In genomic region chr16:80300456-80300855, GRCh38 we compare ENCODE assay signal across 24 cellular contexts.
DNase-seq lines count a peak whose midpoint lies in the region; ATAC-seq, FAIRE-seq and TF ChIP-seq lines count a peak whose summit lies in the region.
"Had no signal": no experiment of that assay in that cellular context is flagged by ENCODE, and none has a peak within 500 bp of the region (broad histone marks: within the 10 kb centered on the region; RNA-seq: fewer than 3 reads in every experiment).

No MANE protein-coding gene starts in this region.

- H3K4me3 ChIP-seq in SJCRH30: no peak overlapping the region
- H3K4me3 ChIP-seq in endodermal cell (ENCODE audit: low read length): no peak overlapping the region
- H3K4me3 ChIP-seq: heart right ventricle, Peyer's patch, prostate gland, vagina had no signal

- peaks cover 10% of the 10 kb centered on the region for H3K4me1 Mint-ChIP-seq in endodermal cell
- H3K4me1 Mint-ChIP-seq: B cell, neural crest cell had no signal

- H3K36me3 Mint-ChIP-seq in endodermal cell (ENCODE audit: low read depth): no peaks in the 10 kb centered on the region

- DNase-seq in H54 (ENCODE audit: insufficient read length, low spot score) (peak; percentile 21), SJCRH30 (no peak), glomerular visceral epithelial cell (ENCODE audit: extremely low spot score) (peak; percentile 60), urothelium cell line (ENCODE audit: low spot score) (peak; percentile 50), endodermal cell (no peak)
- DNase-seq in activated CD4-positive, alpha-beta T cell treated with anti-CD3 and anti-CD28 coated beads, Interleukin-2, amount 50 U/mL, for 48 hours: no peak
- DNase-seq: activated CD4-positive, alpha-beta T cell treated with anti-CD3 and anti-CD28 coated beads, Interleukin-2, amount 50 U/mL, for 4 hours; activated gamma-delta T cell; DMS79; heart right ventricle; NCI-H1417; NCI-H510A; Peyer's patch; SK-N-SH; stimulated activated CD4-positive, alpha-beta T cell treated with anti-CD3 and anti-CD28 coated beads, Interleukin-1b, Interleukin-23, amount 100 ng/mL, for 48 hours had no signal

- peaks cover 3% of the 10 kb centered on the region for H3K27me3 Mint-ChIP-seq in endodermal cell (ENCODE audit: insufficient read depth)
- H3K27me3 Mint-ChIP-seq: dendritic cell treated with granulocyte-macrophage colony-stimulating factor and Interleukin-4, amounts not matched to agents 40 ng/mL and 50 ng/mL, for 4 days had no signal

- H3K27ac Mint-ChIP-seq in endodermal cell: no peak overlapping the region
- H3K27ac Mint-ChIP-seq: B cell; dendritic cell treated with granulocyte-macrophage colony-stimulating factor and Interleukin-4, amounts not matched to agents 40 ng/mL and 50 ng/mL, for 4 days; T-helper 2 cell treated with Interferon-gamma antibody and Interleukin-4, amounts not matched to agents 5 μg/mL and 100 μg/mL, for 36 hours had no signal

- H3K9me3 Mint-ChIP-seq in endodermal cell: no peaks in the 10 kb centered on the region
- H3K9me3 Mint-ChIP-seq: dendritic cell treated with granulocyte-macrophage colony-stimulating factor and Interleukin-4, amounts not matched to agents 40 ng/mL and 50 ng/mL, for 4 days; neural crest cell; T-helper 2 cell treated with Interferon-gamma antibody and Interleukin-4, amounts not matched to agents 5 μg/mL and 100 μg/mL, for 36 hours had no signal

- 92 to 100% methylated on average over 3 to 4 of the region's 4 CpGs for WGBS in endodermal cell (ENCODE audit: insufficient coverage in 1 of 2, insufficient read length in 1 of 2), 2 experiments

- H3K4me1 ChIP-seq in SJCRH30: no peaks in the 10 kb centered on the region
- H3K4me1 ChIP-seq in endodermal cell (ENCODE audit: control insufficient read depth, insufficient read depth, low read length): peaks cover 2% of the 10 kb centered on the region
- H3K4me1 ChIP-seq: Peyer's patch, prostate gland, vagina had no signal

- no peaks in the 10 kb centered on the region for H3K9me3 ChIP-seq in SJCRH30 (replicated peaks)
- H3K9me3 ChIP-seq in endodermal cell (ENCODE audit: control insufficient read depth, low read length): no peaks in the 10 kb centered on the region
- H3K9me3 ChIP-seq: heart right ventricle, Peyer's patch, prostate gland, SK-N-SH, vagina had no signal

- H3K27ac ChIP-seq in SJCRH30 (peak overlapping the region; percentile 20; the same call in 1 of the 2 replicates), endodermal cell (ENCODE audit: low read depth, low read length) (no peak overlapping the region)
- H3K27ac ChIP-seq: heart right ventricle, Peyer's patch, prostate gland, vagina had no signal

- FAIRE-seq in H54 (lab: Jason Lieb, UNC) (no peak), urothelium cell line (lab: Jason Lieb, UNC) (no peak)
- FAIRE-seq: GM12891 had no signal

- no peak overlapping the region for H3K9ac ChIP-seq in endodermal cell (ENCODE audit: extremely low read depth, low read length, poor library complexity, severe bottlenecking)
- H3K9ac ChIP-seq: SK-N-SH had no signal

- H3K27me3 ChIP-seq in SJCRH30: no peaks in the 10 kb centered on the region
- H3K27me3 ChIP-seq in endodermal cell (ENCODE audit: control insufficient read depth, insufficient read depth, low read length, poor library complexity, severe bottlenecking): no peaks in the 10 kb centered on the region
- H3K27me3 ChIP-seq: Peyer's patch, vagina had no signal

- no peak for ATAC-seq in HG03095 (IDR thresholded peaks at IDR 0.05; ENCODE audit: unreplicated experiment)
- ATAC-seq: heart right ventricle, left lobe of liver had no signal

- no peaks in the 10 kb centered on the region for H3K36me3 ChIP-seq in SJCRH30
- H3K36me3 ChIP-seq in endodermal cell (ENCODE audit: control insufficient read depth, insufficient read depth, low read length): no peaks in the 10 kb centered on the region
- H3K36me3 ChIP-seq: heart right ventricle, Peyer's patch, prostate gland, vagina had no signal

- H3K4me3 Mint-ChIP-seq in endodermal cell: no peak overlapping the region
- H3K4me3 Mint-ChIP-seq: B cell; dendritic cell treated with granulocyte-macrophage colony-stimulating factor and Interleukin-4, amounts not matched to agents 40 ng/mL and 50 ng/mL, for 4 days; neural crest cell; T-helper 2 cell treated with Interferon-gamma antibody and Interleukin-4, amounts not matched to agents 5 μg/mL and 100 μg/mL, for 36 hours had no signal

- TF ChIP-seq CTCF in endodermal cell (conservative IDR thresholded peaks at IDR 0.05): no peak

- no peak for TF ChIP-seq POLR2A in H54 (IDR thresholded peaks at IDR 0.05; ENCODE audit: low read depth, low read length)

Comparison
In these comparisons a context has a peak if more than half of its experiments do, and no peak if none do; other contexts are left out.
1. DNase-seq: peak in H54 (single experiment), glomerular visceral epithelial cell (single experiment) and urothelium cell line (single experiment); none in SJCRH30 (0 of 2), endodermal cell (single experiment) and activated CD4-positive, alpha-beta T cell treated with anti-CD3 and anti-CD28 coated beads, Interleukin-2, amount 50 U/mL, for 48 hours (0 of 2).